8 cellular contexts compared by ENCODE assay signal in the genomic region with DNA sequence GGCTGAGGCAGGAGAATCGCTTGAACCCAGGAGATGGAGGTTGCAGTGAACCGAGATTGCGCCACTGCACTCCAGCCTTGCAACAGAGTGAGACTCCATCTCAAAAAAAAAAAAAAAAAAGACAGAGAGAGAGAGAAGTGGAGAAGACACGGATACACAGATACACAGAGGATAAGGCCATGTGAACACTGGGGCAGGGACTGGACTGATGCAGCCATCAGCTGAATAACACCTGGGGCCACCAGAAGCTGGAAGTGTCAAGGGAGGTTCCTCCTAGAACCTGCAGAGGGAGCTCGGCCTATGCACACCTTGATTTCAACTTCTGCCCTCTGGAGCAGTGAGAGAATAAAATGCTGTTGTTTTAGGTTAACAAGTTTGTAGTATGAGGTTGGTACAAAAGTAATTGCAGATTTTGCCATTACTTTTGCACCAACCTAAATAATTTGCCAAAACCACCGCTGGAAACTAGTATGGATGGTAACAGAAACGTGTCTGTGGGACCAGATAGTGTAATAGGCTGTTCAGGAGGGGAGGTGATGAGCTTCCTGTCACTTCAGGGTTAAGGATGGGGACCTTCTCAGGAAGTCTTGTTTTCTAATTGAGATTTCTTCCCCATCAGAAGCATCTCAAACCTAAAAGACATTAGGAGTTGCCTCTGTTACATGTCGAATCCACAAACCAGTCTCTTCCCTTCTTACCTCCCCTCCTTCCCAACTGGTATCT. TPM values are rescaled to one million over a fixed set of nuclear protein-coding genes. Genes with fewer than 3 reads are reported as not detected.
DNase-seq lines count a peak whose midpoint lies in the region; ATAC-seq and TF ChIP-seq lines count a peak whose summit lies in the region.

No MANE protein-coding gene starts in this region.

- ATAC-seq in Panc1 = peak; percentile 91

- no peaks in the 10 kb centered on the region for H3K36me3 Mint-ChIP-seq in osteocyte (ENCODE audit: unreplicated experiment)

- no peak overlapping the region for H3K4me3 Mint-ChIP-seq in osteocyte (ENCODE audit: unreplicated experiment)

- POLR2A ChIA-PET in AG04450 (lab: Yijun Ruan, JAX) (interaction anchor here (0.7 kb wide), 1 partner anchor 194 kb away, joined by 4 read pairs; no protein-coding TSS in a partner anchor), Panc1 (lab: Charles Lee) (no interaction called here)

- H3K27me3 ChIP-seq in AG04450 (ENCODE audit: control insufficient read depth, insufficient read depth, low read length) (no peaks in the 10 kb centered on the region), H7 (ENCODE audit: control insufficient read depth, insufficient read depth, low read length) (no peaks in the 10 kb centered on the region), Panc1 (ENCODE audit: control insufficient read depth, insufficient read depth, low read length) (no peaks in the 10 kb centered on the region)

- H3K27ac ChIP-seq in AG04450 (ENCODE audit: low read depth, low read length) (no peak overlapping the region), Panc1 (ENCODE audit: low read length) (no peak overlapping the region)

- H3K27ac Mint-ChIP-seq in osteocyte (ENCODE audit: unreplicated experiment) = no peak overlapping the region

- no peak overlapping the region for H3K4me3 ChIP-seq in AG04450 (ENCODE audit: low read depth, low read length)
- H3K4me3 ChIP-seq in H7 (ENCODE audit: insufficient read depth, low read depth, low read length) = no peak overlapping the region
- H3K4me3 ChIP-seq in Panc1 (ENCODE audit: low read depth in 2 of 2, low read length in 2 of 2) = no peak overlapping the region
- H3K4me3 ChIP-seq in epithelial cell of proximal tubule (ENCODE audit: low read depth, low read length) = no peak overlapping the region

- DNase-seq in AG04450 (ENCODE audit: low read depth, low spot score) (no peak), H7 (peak; percentile 58), Panc1 (ENCODE audit: low read depth, low spot score) (no peak), epithelial cell of proximal tubule (ENCODE audit: low read depth) (no peak), osteocyte (ENCODE audit: extremely low spot score, unreplicated experiment) (peak; percentile 40), T1000 (lab: John Stamatoyannopoulos, UW) (no peak), posterior cingulate gyrus (no peak), NCI-H524 treated with DMSO at 0.1 percent for 48 hours (lab: John Stamatoyannopoulos, UW) (no peak)

- peaks cover 6% of the 10 kb centered on the region for H3K27me3 Mint-ChIP-seq in osteocyte (ENCODE audit: unreplicated experiment)

- CTCF ChIA-PET in AG04450 (lab: Charles Lee) = interaction anchor here (0.6 to 2.6 kb wide), 9 partner anchors 13 to 269 kb away, joined by 3 to 20 read pairs (median 4); partner anchors contain the start of gene NECTIN2
- CTCF ChIA-PET in Panc1 (lab: Charles Lee) = interaction anchor here (0.5 to 1.0 kb wide), 2 partner anchors 78 to 424 kb away, joined by 3 read pairs; partner anchors contain the start of gene RELB

- in situ Hi-C loops in Panc1 (cut with HindIII; ENCODE audit: low pct_unique_long_range_greater_than_20kb, low sequenced_read_pairs) = no loop called here

- intact Hi-C loops in Panc1 (cut with micrococcal nuclease; ENCODE audit: unreplicated experiment) = loop anchor here (5.0 kb wide), 1 partner anchor 80 kb away; no protein-coding TSS in a partner anchor
- intact Hi-C loops in posterior cingulate gyrus (cut with DNase I) = no loop called here

- peak; percentile 73 for TF ChIP-seq CTCF in AG04450 (IDR thresholded peaks at IDR 0.05; ENCODE audit: low read depth, low read length)
- TF ChIP-seq CTCF in Panc1 (IDR thresholded peaks at IDR 0.05) = peak; percentile 82
- TF ChIP-seq CTCF in epithelial cell of proximal tubule (conservative IDR thresholded peaks at IDR 0.05; ENCODE audit: low read depth, low read length) = peak; percentile 88
- TF ChIP-seq CTCF in osteocyte (IDR thresholded peaks at IDR 0.05) = peak; percentile 57

- H3K4me1 ChIP-seq in Panc1 (ENCODE audit: control insufficient read depth, insufficient read depth, low read length) = no peaks in the 10 kb centered on the region

- no peaks in the 10 kb centered on the region for H3K9me3 Mint-ChIP-seq in osteocyte (ENCODE audit: unreplicated experiment)

- no TSS peak for BruUV-seq in Panc1 (replicated peaks; lab: Mats Ljungman, UMichigan)

- H3K9me3 ChIP-seq in AG04450 (ENCODE audit: control insufficient read depth, insufficient read depth, low read length) (peaks cover 4% of the 10 kb centered on the region; the same call in 1 of the 2 replicates), Panc1 (ENCODE audit: control insufficient read depth, insufficient read depth, low read depth, low read length) (no peaks in the 10 kb centered on the region)

- H3K36me3 ChIP-seq in H7 (replicated peaks; ENCODE audit: control insufficient read depth, insufficient read depth, low read length) (no peaks in the 10 kb centered on the region), Panc1 (ENCODE audit: control insufficient read depth, insufficient read depth, low read length) (no peaks in the 10 kb centered on the region)

- H3K4me1 Mint-ChIP-seq in osteocyte (ENCODE audit: unreplicated experiment) = peaks cover 6% of the 10 kb centered on the region

RNA-seq across cellular contexts. Expression of gene IGSF23, which starts 36.4 kb away (rescaled TPM):
- 0.27 and 0.37 TPM in 2 replicates for polyA plus RNA-seq in AG04450 (2011; rRNA removed)
- not detected in 2 replicates for polyA minus RNA-seq in AG04450 (2011; rRNA and poly(A)+ RNA removed)
- total RNA-seq in H7 (2014; rRNA removed; shearing (Covaris generic)) = not detected in 2 replicates
- total RNA-seq in Panc1 (2021; ENCODE audit: unreplicated experiment) (not detected), epithelial cell of proximal tubule (0.12 TPM in 1 of 2 replicates, not detected in the other), osteocyte (not detected in 2 replicates)
- not detected for polyA plus RNA-seq in Panc1 (2012; ENCODE audit: insufficient read length)

RNA-seq across cellular contexts. Expression of gene CEACAM20, which starts 47.5 kb away (rescaled TPM):
- polyA plus RNA-seq in AG04450 (2011; rRNA removed) = not detected in 2 replicates
- 0.09 TPM in 1 of 2 replicates, not detected in the other for polyA minus RNA-seq in AG04450 (2011; rRNA and poly(A)+ RNA removed)
- total RNA-seq in H7 (2014; rRNA removed; shearing (Covaris generic)) = not detected in 2 replicates
- total RNA-seq in Panc1 (2021; ENCODE audit: unreplicated experiment) (not detected), epithelial cell of proximal tubule (not detected in 2 replicates), osteocyte (not detected in 2 replicates)
- not detected for polyA plus RNA-seq in Panc1 (2012; ENCODE audit: insufficient read length)

Comparison
In these comparisons a context has a peak if more than half of its experiments do, and no peak if none do; other contexts are left out.
1. DNase-seq: peak in H7 (single experiment) and osteocyte (single experiment); none in AG04450 (single experiment), Panc1 (single experiment), epithelial cell of proximal tubule (single experiment), T1000 (single experiment), posterior cingulate gyrus (0 of 10) and NCI-H524 treated with DMSO at 0.1 percent for 48 hours (single experiment).
2. Peak in every context shown above with its lines, with median percentiles within 50 percentile points of each other: CTCF ChIP-seq.